Comparison of ENCODE assay signal across 16 cellular contexts in the genomic region with DNA sequence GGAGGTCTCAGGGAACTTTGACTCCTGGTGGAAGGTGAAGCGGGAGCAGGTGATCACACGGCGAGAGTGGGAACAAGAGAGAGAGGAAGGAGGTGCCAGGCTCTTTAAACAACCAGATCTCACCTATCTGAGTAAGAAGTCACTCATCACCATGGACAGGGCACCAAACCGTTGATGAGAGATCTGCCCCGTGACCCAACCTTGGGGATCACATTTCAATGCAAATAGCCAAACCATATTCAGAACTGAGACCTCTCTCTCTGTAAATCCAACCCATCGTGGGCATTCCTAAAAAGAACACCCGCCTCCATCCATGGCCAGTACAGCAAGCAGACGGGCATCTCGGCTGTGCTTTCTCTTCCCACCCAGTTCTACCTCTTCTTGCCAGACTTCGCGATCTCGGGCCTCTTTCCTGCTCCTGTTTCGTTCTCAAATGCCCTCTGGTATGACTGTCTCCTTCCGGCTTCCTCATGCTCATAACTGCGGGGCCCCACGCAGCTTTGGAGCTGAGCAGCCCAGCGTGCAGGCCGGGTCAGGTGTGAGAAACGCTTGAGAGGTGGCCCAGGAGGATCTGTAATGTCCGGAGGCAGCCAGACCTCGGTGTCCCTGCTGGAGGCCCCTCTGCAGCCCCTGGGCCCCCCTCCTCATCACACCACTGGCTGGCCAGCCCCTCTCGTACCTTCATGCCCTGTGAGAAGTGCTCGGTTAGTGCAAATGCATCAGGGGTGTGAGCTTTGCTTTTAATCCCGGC.
DNase-seq lines count a peak whose midpoint lies in the region; ATAC-seq and TF ChIP-seq lines count a peak whose summit lies in the region.
"Had no signal": no experiment of that assay in that cellular context is flagged by ENCODE, and none has a peak within 500 bp of the region (broad histone marks: within the 10 kb centered on the region; RNA-seq: fewer than 3 reads in every experiment).

No MANE protein-coding gene starts in this region.

- no peaks in the 10 kb centered on the region for H3K27me3 Mint-ChIP-seq in activated T-cell treated with anti-CD3 and anti-CD28 coated beads, Interleukin-2, amount 50 U/mL, for 4 hours (ENCODE audit: low read depth)
- H3K27me3 Mint-ChIP-seq in chondrocyte (ENCODE audit: low read depth): peaks cover 18% of the 10 kb centered on the region

- no peak overlapping the region for H3K4me3 Mint-ChIP-seq in activated T-cell treated with anti-CD3 and anti-CD28 coated beads, Interleukin-2, amount 50 U/mL, for 4 hours
- H3K4me3 Mint-ChIP-seq in chondrocyte (ENCODE audit: unreplicated experiment): no peak overlapping the region

- no peak for TF ChIP-seq POLR2A in spleen (IDR thresholded peaks at IDR 0.05)

- no peaks in the 10 kb centered on the region for H3K9me3 Mint-ChIP-seq in activated T-cell treated with anti-CD3 and anti-CD28 coated beads, Interleukin-2, amount 50 U/mL, for 4 hours
- peaks cover 12% of the 10 kb centered on the region for H3K9me3 Mint-ChIP-seq in chondrocyte (ENCODE audit: low read depth)

- H3K36me3 ChIP-seq in PC-9 (ENCODE audit: low read depth) (no peaks in the 10 kb centered on the region), spleen (no peaks in the 10 kb centered on the region)
- H3K36me3 ChIP-seq: colonic mucosa, SJCRH30 had no signal

- BruUV-seq in PC-9 (replicated peaks; lab: Mats Ljungman, UMichigan): no TSS peak

- H3F3A ChIP-seq in PC-9 (ENCODE audit: insufficient read depth, low read depth): no peaks in the 10 kb centered on the region

- H3K36me3 Mint-ChIP-seq in activated T-cell treated with anti-CD3 and anti-CD28 coated beads, Interleukin-2, amount 50 U/mL, for 4 hours (ENCODE audit: insufficient read depth): no peaks in the 10 kb centered on the region
- H3K36me3 Mint-ChIP-seq in chondrocyte (ENCODE audit: low read depth): no peaks in the 10 kb centered on the region

- intact Hi-C loops in PC-9 (cut with micrococcal nuclease; ENCODE audit: unreplicated experiment): no loop called here
- intact Hi-C loops in spleen (cut with DNase I; ENCODE audit: low total_unique reads): no loop called here

- peaks cover 26% of the 10 kb centered on the region for H3K27me3 ChIP-seq in PC-9 (ENCODE audit: insufficient read depth, low read depth)
- H3K27me3 ChIP-seq in foreskin keratinocyte: peaks cover 16% of the 10 kb centered on the region
- no peaks in the 10 kb centered on the region for H3K27me3 ChIP-seq in spleen (replicated peaks in 1 of 7)
- H3K27me3 ChIP-seq: colonic mucosa, SJCRH30 had no signal

- peak overlapping the region; percentile 70 for H3K4me2 ChIP-seq in PC-9

- POLR2A ChIA-PET in PC-9 (lab: Charles Lee; ENCODE audit: unreplicated experiment): interaction anchor here (0.7 kb wide), 1 partner anchor 403 kb away, joined by 10 read pairs; no protein-coding TSS in a partner anchor

- ATAC-seq in activated T-cell treated with anti-CD3 and anti-CD28 coated beads, Interleukin-2, amount 50 U/mL, for 4 hours: peak; percentile 23 to 32
- ATAC-seq in foreskin keratinocyte (peak; percentile 54), HG02884 (IDR thresholded peaks at IDR 0.05; ENCODE audit: unreplicated experiment) (no peak)

- CTCF ChIA-PET in PC-9 (lab: Charles Lee): no interaction called here

- TF ChIP-seq CTCF in PC-9 (conservative IDR thresholded peaks at IDR 0.05) (no peak), foreskin keratinocyte (conservative IDR thresholded peaks at IDR 0.05) (no peak), spleen (IDR thresholded peaks at IDR 0.05 in 8 of 11, conservative IDR thresholded peaks at IDR 0.05 in 3 of 11) (no peak), chondrocyte (IDR thresholded peaks at IDR 0.05) (no peak)

- peaks cover 23% of the 10 kb centered on the region for H3K4me1 Mint-ChIP-seq in activated T-cell treated with anti-CD3 and anti-CD28 coated beads, Interleukin-2, amount 50 U/mL, for 4 hours (ENCODE audit: low read depth)
- no peaks in the 10 kb centered on the region for H3K4me1 Mint-ChIP-seq in chondrocyte (ENCODE audit: low read depth)

- no peaks in the 10 kb centered on the region for H3K9me2 ChIP-seq in PC-9 (ENCODE audit: insufficient read depth)

- WGBS in spleen, 5 donors: 80 to 87% (median 85%) methylated on average over 24 of the region's 24 CpGs

- DNase-seq in activated T-cell treated with anti-CD3 and anti-CD28 coated beads, Interleukin-2, amount 50 U/mL, for 4 hours: no peak
- no peak for DNase-seq in activated T-cell treated with anti-CD3 and anti-CD28 coated beads, Interleukin-2, amount 50 U/mL, for 1 hour
- peak; percentile 57 to 66 for DNase-seq in PC-9
- DNase-seq in foreskin keratinocyte: no peak
- DNase-seq in spleen: peak; percentile 11
- no peak for DNase-seq in NCI-H2196 treated with DMSO at 0.1 percent for 48 hours (lab: John Stamatoyannopoulos, UW; ENCODE audit: unreplicated experiment)
- no peak for DNase-seq in chondrocyte (ENCODE audit: low spot score)
- DNase-seq: GOT3; mesendoderm; NCI-H1092; NCI-H69; SJCRH30; stimulated activated CD4-positive, alpha-beta T cell treated with anti-CD3 and anti-CD28 coated beads, Interleukin-4, amount 100 ng/mL, for 24 hours; stimulated activated naive CD4-positive, alpha-beta T cell had no signal

- peak overlapping the region; percentile 6; the same call in 1 of the 2 replicates for H3K4me3 ChIP-seq in PC-9
- H3K4me3 ChIP-seq in spleen: no peak overlapping the region
- H3K4me3 ChIP-seq: colonic mucosa, SJCRH30 had no signal

- no peak overlapping the region for H3K27ac Mint-ChIP-seq in chondrocyte (ENCODE audit: unreplicated experiment)

- H3K27ac ChIP-seq in PC-9 (no peak overlapping the region), foreskin keratinocyte (no peak overlapping the region), spleen (no peak overlapping the region)
- H3K27ac ChIP-seq: colonic mucosa, SJCRH30 had no signal

- no peaks in the 10 kb centered on the region for H4K20me1 ChIP-seq in PC-9 (ENCODE audit: insufficient read depth)

- no peaks in the 10 kb centered on the region for H3K79me2 ChIP-seq in PC-9 (ENCODE audit: low read depth)

- peaks cover 6% of the 10 kb centered on the region for H3K4me1 ChIP-seq in PC-9 (replicated peaks; ENCODE audit: insufficient read depth)
- no peaks in the 10 kb centered on the region for H3K4me1 ChIP-seq in foreskin keratinocyte
- peaks cover 0 to 24% (median 10%) of the 10 kb centered on the region in 6 donors for H3K4me1 ChIP-seq in spleen
- H3K4me1 ChIP-seq: colonic mucosa, SJCRH30 had no signal

- H2AFZ ChIP-seq in PC-9: peak overlapping the region; percentile 18; the same call in 1 of the 2 replicates

- peaks cover 5% of the 10 kb centered on the region for H3K9me3 ChIP-seq in PC-9 (ENCODE audit: insufficient read depth, low read depth)
- H3K9me3 ChIP-seq in spleen: no peaks in the 10 kb centered on the region
- H3K9me3 ChIP-seq: colonic mucosa, SJCRH30 had no signal

Comparison
In these comparisons a context has a peak if more than half of its experiments do, and no peak if none do; other contexts are left out.
1. DNase-seq: peak in PC-9 (2 of 2) and spleen (single experiment); none in activated T-cell treated with anti-CD3 and anti-CD28 coated beads, Interleukin-2, amount 50 U/mL, for 4 hours (single experiment), activated T-cell treated with anti-CD3 and anti-CD28 coated beads, Interleukin-2, amount 50 U/mL, for 1 hour (single experiment), foreskin keratinocyte (0 of 2), NCI-H2196 treated with DMSO at 0.1 percent for 48 hours (single experiment) and chondrocyte (single experiment).